Comparison of ENCODE assay signal across 24 cellular contexts in genomic region chr6:39889229-39889628, GRCh38.
"Had no signal": no experiment of that assay in that cellular context is flagged by ENCODE, and none has a peak within 500 bp of the region (broad histone marks: within the 10 kb centered on the region; RNA-seq: fewer than 3 reads in every experiment).

No MANE protein-coding gene starts in this region.

- H3K9me3 Mint-ChIP-seq: activated B cell treated with CpG ODN at 0.5 μM for 24 hours; activated naive CD8-positive, alpha-beta T cell treated with anti-CD3 and anti-CD28 coated beads, Interleukin-2, amount 10 ng/mL, durations not matched to agents 7 days and 5 days; activated T-cell treated with anti-CD3 and anti-CD28 coated beads, Interleukin-2, amount 50 U/mL, for 4 hours; activated T-helper 2 cell treated with anti-CD3 and anti-CD28 coated beads, Interferon-gamma antibody, Interleukin-2, Interleukin-4, amounts not matched to agents 10 μg/mL and 5 μg/mL and 100 μg/mL, durations not matched to agents 14 hours and 24 hours and 36 hours; nephron progenitor cell; stimulated activated memory B cell treated with anti-CD40 and anti-IgM and Interleukin-4, amounts not matched to agents 10 μg/mL and 1 μg/mL and 100 μg/mL, for 72 hours; T-helper 1 cell treated with Interleukin-12 subunit alpha and Interleukin-12 subunit beta and Interleukin-4 antibody, amounts not matched to agents 30 μg/mL and 1 μg/mL, for 36 hours; type B pancreatic cell had no signal

- H3K9me3 ChIP-seq: left lung, stomach had no signal

- H3K4me3 Mint-ChIP-seq: activated B cell treated with CpG ODN at 0.5 μM for 24 hours; activated CD4-positive, alpha-beta T cell treated with anti-CD3 and anti-CD28 coated beads for 36 hours; activated naive CD8-positive, alpha-beta T cell treated with anti-CD3 and anti-CD28 coated beads, Interleukin-2, amount 10 ng/mL, durations not matched to agents 7 days and 5 days; activated T-cell treated with anti-CD3 and anti-CD28 coated beads, Interleukin-2, amount 50 U/mL, for 4 hours; nephron progenitor cell; stimulated activated memory B cell treated with anti-CD40 and anti-IgM and Interleukin-4, amounts not matched to agents 10 μg/mL and 1 μg/mL and 100 μg/mL, for 72 hours; T-helper 1 cell treated with Interleukin-12 subunit alpha and Interleukin-12 subunit beta and Interleukin-4 antibody, amounts not matched to agents 30 μg/mL and 1 μg/mL, for 36 hours; type B pancreatic cell had no signal

- H3K4me1 Mint-ChIP-seq: activated B cell treated with CpG ODN at 0.5 μM for 24 hours; activated CD4-positive, alpha-beta T cell treated with anti-CD3 and anti-CD28 coated beads for 36 hours; stimulated activated memory B cell treated with anti-CD40 and anti-IgM and Interleukin-4, amounts not matched to agents 10 μg/mL and 1 μg/mL and 100 μg/mL, for 72 hours had no signal

- H3K27me3 Mint-ChIP-seq: type B pancreatic cell had no signal

- H3K36me3 Mint-ChIP-seq: activated naive CD8-positive, alpha-beta T cell treated with anti-CD3 and anti-CD28 coated beads, Interleukin-2, amount 10 ng/mL, durations not matched to agents 7 days and 5 days; stimulated activated memory B cell treated with anti-CD40 and anti-IgM and Interleukin-4, amounts not matched to agents 10 μg/mL and 1 μg/mL and 100 μg/mL, for 72 hours had no signal

- ATAC-seq: activated CD4-positive, alpha-beta T cell treated with anti-CD3 and anti-CD28 coated beads for 36 hours; activated T-cell treated with anti-CD3 and anti-CD28 coated beads, Interleukin-2, amount 50 U/mL, for 4 hours; foreskin keratinocyte; left lung; stimulated activated memory B cell treated with anti-CD40 and anti-IgM and Interleukin-4, amounts not matched to agents 10 μg/mL and 1 μg/mL and 100 μg/mL, for 72 hours had no signal

- H3K27ac ChIP-seq: foreskin keratinocyte, left lung had no signal

- H3K27me3 ChIP-seq: left lung, stomach had no signal

- H3K4me3 ChIP-seq: left lung, stomach had no signal

- DNase-seq: activated B cell treated with CpG ODN at 0.5 μM for 24 hours; activated CD4-positive, alpha-beta T cell treated with anti-CD3 and anti-CD28 coated beads for 36 hours; activated CD4-positive, alpha-beta T cell treated with anti-CD3 and anti-CD28 coated beads, Interleukin-2, amount 50 U/mL, for 4 hours; activated CD8-positive, alpha-beta memory T cell treated with anti-CD3 and anti-CD28 coated beads for 24 hours; activated CD8-positive, alpha-beta memory T cell treated with anti-CD3 and anti-CD28 coated beads, Interleukin-2, amount 50 U/mL, for 48 hours; activated naive CD4-positive, alpha-beta T cell treated with Interleukin-2 at 50 U/mL for 16 hours; activated naive CD8-positive, alpha-beta T cell treated with anti-CD3 and anti-CD28 coated beads, Interleukin-2, amount 10 ng/mL, durations not matched to agents 7 days and 5 days; activated T-cell treated with anti-CD3 and anti-CD28 coated beads, Interleukin-2, amount 50 U/mL, for 4 hours; amniotic stem cell; effector CD4-positive, alpha-beta T cell; erythroblast; foreskin keratinocyte; left lung; mammary epithelial cell; midbrain; nephron progenitor cell; nucleus accumbens; posterior cingulate gyrus; stomach; T1000 had no signal

- H3K36me3 ChIP-seq: left lung had no signal

- H3K4me1 ChIP-seq: foreskin keratinocyte had no signal

- H3K27ac Mint-ChIP-seq: activated B cell treated with CpG ODN at 0.5 μM for 24 hours; activated CD4-positive, alpha-beta T cell treated with anti-CD3 and anti-CD28 coated beads for 36 hours; activated naive CD8-positive, alpha-beta T cell treated with anti-CD3 and anti-CD28 coated beads, Interleukin-2, amount 10 ng/mL, durations not matched to agents 7 days and 5 days; activated T-helper 2 cell treated with anti-CD3 and anti-CD28 coated beads, Interferon-gamma antibody, Interleukin-2, Interleukin-4, amounts not matched to agents 10 μg/mL and 5 μg/mL and 100 μg/mL, durations not matched to agents 14 hours and 24 hours and 36 hours; nephron progenitor cell; stimulated activated memory B cell treated with anti-CD40 and anti-IgM and Interleukin-4, amounts not matched to agents 10 μg/mL and 1 μg/mL and 100 μg/mL, for 72 hours; T-helper 1 cell treated with Interleukin-12 subunit alpha and Interleukin-12 subunit beta and Interleukin-4 antibody, amounts not matched to agents 30 μg/mL and 1 μg/mL, for 36 hours; type B pancreatic cell had no signal
